In the genomic region with DNA sequence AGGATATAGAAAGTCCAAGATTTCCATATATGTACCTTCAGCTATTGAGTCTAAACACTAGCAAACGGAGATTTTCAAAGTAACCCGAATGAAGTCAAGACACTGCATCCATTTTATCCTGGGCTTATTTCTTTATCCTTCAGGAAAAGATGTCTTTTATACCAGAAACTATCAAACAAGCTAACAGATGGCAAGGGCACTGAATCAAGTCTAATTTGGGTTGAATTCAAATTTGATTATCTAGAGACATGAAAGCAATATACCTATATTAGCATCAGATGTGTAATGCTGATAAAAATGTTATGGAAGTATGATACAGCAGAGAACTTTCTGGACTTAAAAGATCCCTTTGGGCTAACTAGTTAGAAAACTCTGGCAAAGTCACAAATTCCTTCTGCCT, we compare ENCODE assay signal across 33 cellular contexts.
"Had no signal": no experiment of that assay in that cellular context is flagged by ENCODE, and none has a peak within 500 bp of the region (broad histone marks: within the 10 kb centered on the region; RNA-seq: fewer than 3 reads in every experiment).

No MANE protein-coding gene starts in this region.

- H3K27ac ChIP-seq: adrenal gland, body of pancreas, coronary artery, dorsolateral prefrontal cortex, esophagus muscularis mucosa, foreskin keratinocyte, gastrocnemius medialis, hepatocyte had no signal

- ATAC-seq: activated CD4-positive, alpha-beta T cell treated with anti-CD3 and anti-CD28 coated beads for 36 hours; activated CD8-positive, alpha-beta memory T cell treated with anti-CD3 and anti-CD28 coated beads, Interleukin-2, amount 10 ng/mL, durations not matched to agents 7 days and 5 days; activated CD8-positive, alpha-beta T cell treated with anti-CD3 and anti-CD28 coated beads, Interleukin-2, amount 10 ng/mL, durations not matched to agents 7 days and 5 days; activated naive CD8-positive, alpha-beta T cell treated with anti-CD3 and anti-CD28 coated beads, Interleukin-2, amount 50 U/mL, for 24 hours; activated T-cell treated with anti-CD3 and anti-CD28 coated beads, Interleukin-2, amount 50 U/mL, for 72 hours; body of pancreas; foreskin keratinocyte; gastrocnemius medialis; heart left ventricle had no signal

- H3K9me3 ChIP-seq: adrenal gland, body of pancreas, esophagus muscularis mucosa, gastrocnemius medialis had no signal

- H3K4me3 ChIP-seq: adrenal gland, body of pancreas, coronary artery, dorsolateral prefrontal cortex, esophagus muscularis mucosa, gastrocnemius medialis, heart left ventricle, hepatocyte had no signal

- H3K27me3 ChIP-seq: adrenal gland, body of pancreas, dorsolateral prefrontal cortex, esophagus muscularis mucosa, foreskin keratinocyte, gastrocnemius medialis, heart left ventricle, hepatocyte had no signal

- H3K79me2 ChIP-seq: hepatocyte had no signal

- H3K4me2 ChIP-seq: hepatocyte had no signal

- DNase-seq: activated CD4-positive, alpha-beta memory T cell treated with anti-CD3 and anti-CD28 coated beads for 36 hours; activated CD4-positive, alpha-beta T cell treated with anti-CD3 and anti-CD28 coated beads for 36 hours; activated CD4-positive, alpha-beta T cell treated with anti-CD3 and anti-CD28 coated beads, Interleukin-2, amount 10 ng/mL, durations not matched to agents 24 days and 14 days; activated CD4-positive, CD25-positive, alpha-beta regulatory T cell; activated CD4-positive, CD25-positive, alpha-beta regulatory T cell treated with anti-CD3 and anti-CD28 coated beads, Interleukin-2, amount 50 U/mL, for 72 hours; activated CD8-positive, alpha-beta memory T cell treated with anti-CD3 and anti-CD28 coated beads, Interleukin-2, amount 10 ng/mL, durations not matched to agents 7 days and 5 days; activated CD8-positive, alpha-beta memory T cell treated with anti-CD3 and anti-CD28 coated beads, Interleukin-2, amount 50 U/mL, for 4 hours; activated CD8-positive, alpha-beta T cell treated with anti-CD3 and anti-CD28 coated beads, Interleukin-2, amount 10 ng/mL, durations not matched to agents 7 days and 5 days; activated gamma-delta T cell; activated naive CD4-positive, alpha-beta T cell; activated naive CD4-positive, alpha-beta T cell treated with anti-CD3 and anti-CD28 coated beads, Interleukin-2, amount 10 ng/mL, durations not matched to agents 7 days and 5 days; activated naive CD8-positive, alpha-beta T cell treated with anti-CD3 and anti-CD28 coated beads for 36 hours; activated naive CD8-positive, alpha-beta T cell treated with anti-CD3 and anti-CD28 coated beads, Interleukin-2, amount 50 U/mL, for 24 hours; activated T-cell treated with anti-CD3 and anti-CD28 coated beads, Interleukin-2, amount 50 U/mL, for 24 hours; activated T-cell treated with anti-CD3 and anti-CD28 coated beads, Interleukin-2, amount 50 U/mL, for 72 hours; adrenal gland; amygdala; aorta; body of pancreas; caudate nucleus; cerebellar nuclear complex; dorsolateral prefrontal cortex; effector memory CD4-positive, alpha-beta T cell; endodermal cell; erythroblast; foreskin keratinocyte; gastrocnemius medialis; glutamatergic neuron; heart left ventricle; T-helper 2 cell had no signal

- H3K4me1 ChIP-seq: body of pancreas, esophagus muscularis mucosa, foreskin keratinocyte, gastrocnemius medialis, heart left ventricle had no signal

- H3K36me3 ChIP-seq: adrenal gland, gastrocnemius medialis had no signal

- H2AFZ ChIP-seq: hepatocyte had no signal
